In the genomic region with DNA sequence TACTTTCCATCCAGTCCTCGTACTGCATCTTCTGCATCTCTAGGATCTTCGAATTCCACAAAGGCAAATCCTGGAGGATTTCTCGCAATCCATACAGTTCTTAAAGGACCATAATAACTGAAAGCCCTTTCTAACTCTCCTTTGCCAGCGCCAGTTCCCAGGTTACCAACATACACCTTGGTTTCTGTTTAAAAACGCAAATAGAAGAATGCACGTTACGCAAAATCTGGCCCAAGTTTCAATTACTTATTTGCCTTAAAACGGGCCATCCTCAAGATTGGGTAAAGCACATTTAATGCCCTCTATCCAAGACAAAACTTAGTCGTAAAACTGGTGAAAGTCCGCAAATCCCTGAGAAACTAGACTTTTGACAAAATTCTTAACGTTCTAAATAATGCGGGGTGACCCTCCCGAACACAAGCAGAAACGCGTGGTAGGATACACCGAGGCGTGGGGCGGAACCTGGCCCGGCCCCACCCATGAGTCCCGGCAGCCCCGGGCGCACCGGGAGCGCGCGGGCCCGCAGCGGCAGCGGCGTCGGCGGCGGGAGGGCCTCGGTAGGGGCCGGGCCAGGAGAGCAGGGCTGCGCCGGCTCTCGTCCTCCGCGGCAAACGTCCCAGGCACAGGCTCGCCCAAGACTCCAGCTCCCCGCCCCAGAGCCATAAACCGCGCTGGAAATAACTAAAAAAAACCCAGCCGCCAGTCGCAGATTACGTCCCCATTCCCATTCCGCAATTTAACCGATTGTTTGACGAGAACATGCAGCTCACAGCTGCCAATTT, we compare ENCODE assay signal across 7 cellular contexts. TPM values are rescaled to one million over a fixed set of nuclear protein-coding genes. Genes with fewer than 3 reads are reported as not detected.
DNase-seq lines count a peak whose midpoint lies in the region; ATAC-seq and TF ChIP-seq lines count a peak whose summit lies in the region.

No MANE protein-coding gene starts in this region.

- TF ChIP-seq EP300 in transverse colon (IDR thresholded peaks at IDR 0.05; ENCODE audit: low read depth), result no peak

- no peaks in the 10 kb centered on the region for H3K27me3 ChIP-seq in foreskin keratinocyte
- H3K27me3 ChIP-seq in transverse colon, result no peaks in the 10 kb centered on the region

- H3K4me3 ChIP-seq in HEK293 (ENCODE audit: low read depth, low read length) (peak overlapping the region; percentile 84), transverse colon (peak overlapping the region; percentile 75 to 90 (median 78))

- peaks cover 32 to 52% of the 10 kb centered on the region in 2 experiments for H3K36me3 ChIP-seq in HEK293 (ENCODE audit: control insufficient read depth in 2 of 2, insufficient read depth in 1 of 2, low read length in 2 of 2)
- H3K36me3 ChIP-seq in transverse colon, result peaks cover 0 to 42% (median 20%) of the 10 kb centered on the region in 4 donors

- H3K9me3 ChIP-seq in HEK293 (ENCODE audit: control insufficient read depth, insufficient read depth, low read depth, low read length), result no peaks in the 10 kb centered on the region
- H3K9me3 ChIP-seq in transverse colon, result no peaks in the 10 kb centered on the region

- ATAC-seq in GM18498 (IDR thresholded peaks at IDR 0.05; ENCODE audit: unreplicated experiment) (peak; percentile 40), foreskin keratinocyte (peak; percentile 39)

- DNase-seq in NCI-H69 (lab: John Stamatoyannopoulos, UW) (peak; percentile 58), foreskin keratinocyte (no peak), nucleus accumbens (lab: John Stamatoyannopoulos, UW) (peak in 37 of 56 donors; percentile 16 to 70 (median 46)), transverse colon (peak; percentile 72)
- DNase-seq in activated T-helper 9 cell treated with anti-CD3 and anti-CD28 coated beads, Interleukin-2, amount 50 U/mL, for 16 hours (ENCODE audit: low read depth), result peak; percentile 36

- H3K4me1 ChIP-seq in HEK293 (ENCODE audit: control insufficient read depth, insufficient read depth, low read length), result peaks cover 5% of the 10 kb centered on the region; the same call in 1 of the 2 replicates
- H3K4me1 ChIP-seq in foreskin keratinocyte, result peaks cover 7% of the 10 kb centered on the region
- H3K4me1 ChIP-seq in transverse colon, result peaks cover 22 to 53% (median 40%) of the 10 kb centered on the region in 4 donors

- no peak for TF ChIP-seq CTCF in HEK293 (tag by site-specific recombination; IDR thresholded peaks at IDR 0.05)
- no peak for TF ChIP-seq CTCF in foreskin keratinocyte (conservative IDR thresholded peaks at IDR 0.05)
- no peak for TF ChIP-seq CTCF in transverse colon (IDR thresholded peaks at IDR 0.05)

- CTCF ChIA-PET in HEK293 (lab: Yijun Ruan, JAX), result interaction anchor here (1.0 kb wide), 2 partner anchors 43 to 71 kb away, joined by 3 to 4 read pairs; no protein-coding TSS in a partner anchor

- in situ Hi-C loops in transverse colon (cut with MboI; ENCODE audit: low pct_ligation_motif_present in 1 of 4, low pct_unique_long_range_greater_than_20kb in 1 of 4, low sequenced_read_pairs in 3 of 4), result no loop called here

- H3K27ac ChIP-seq in HEK293 (ENCODE audit: extremely low read depth, low read depth, low read length), result peak overlapping the region; percentile 97
- peak overlapping the region; percentile 82 for H3K27ac ChIP-seq in foreskin keratinocyte
- peak overlapping the region; percentile 97 to 99 (median 98) for H3K27ac ChIP-seq in transverse colon

- POLR2A ChIA-PET in HEK293 (lab: Yijun Ruan, JAX), result interaction anchor here (0.5 to 2.2 kb wide), 42 partner anchors 9 to 485 kb away, joined by 3 to 85 read pairs (median 8); a partner anchor contains a TSS

- 0 to 1% methylated on average over 6 to 51 of the region's 51 CpGs for WGBS in transverse colon (ENCODE audit: low coverage in 1 of 2), 2 donors

- intact Hi-C loops in transverse colon (cut with DNase I; ENCODE audit: low total_unique reads), result no loop called here

- TF ChIP-seq POLR2A in transverse colon (IDR thresholded peaks at IDR 0.05), result no peak

TF ChIP-seq in HEK293, 187 proteins besides CTCF, POLR2A, EP300 and RAD21:
- TF ChIP-seq, protein P1, sequence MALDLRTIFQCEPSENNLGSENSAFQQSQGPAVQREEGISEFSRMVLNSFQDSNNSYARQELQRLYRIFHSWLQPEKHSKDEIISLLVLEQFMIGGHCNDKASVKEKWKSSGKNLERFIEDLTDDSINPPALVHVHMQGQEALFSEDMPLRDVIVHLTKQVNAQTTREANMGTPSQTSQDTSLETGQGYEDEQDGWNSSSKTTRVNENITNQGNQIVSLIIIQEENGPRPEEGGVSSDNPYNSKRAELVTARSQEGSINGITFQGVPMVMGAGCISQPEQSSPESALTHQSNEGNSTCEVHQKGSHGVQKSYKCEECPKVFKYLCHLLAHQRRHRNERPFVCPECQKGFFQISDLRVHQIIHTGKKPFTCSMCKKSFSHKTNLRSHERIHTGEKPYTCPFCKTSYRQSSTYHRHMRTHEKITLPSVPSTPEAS (tag by site-specific recombination; IDR thresholded peaks at IDR 0.05), result no peak
- TF ChIP-seq ZNF510 (tag by site-specific recombination; IDR thresholded peaks at IDR 0.05; ENCODE audit: insufficient replicate concordance) (peak; percentile 14), EGR2 (tag by site-specific recombination; IDR thresholded peaks at IDR 0.05; ENCODE audit: low read depth) (no peak), ZEB2 (tag by site-specific recombination; IDR thresholded peaks at IDR 0.05) (no peak), ZNF660 (tag by site-specific recombination; IDR thresholded peaks at IDR 0.05) (0 out of 2 replicates have a peak, but pooled peaks have one; percentile 14)

RNA-seq across cellular contexts. Expression of a gene that starts 1.0 kb away (rescaled TPM):
- 233 and 247 TPM in 2 replicates for total RNA-seq in foreskin keratinocyte
- polyA plus RNA-seq in foreskin keratinocyte, result 231 and 250 TPM in 2 replicates
- 100 to 1,000 TPM in 2 of 4 donors, 10 to 100 TPM in 2; 75.6 to 153 (median 95.0) TPM for total RNA-seq in transverse colon

RNA-seq across cellular contexts. Expression of a gene that starts 27.8 kb away (rescaled TPM):
- 21.4 and 22.6 TPM in 2 replicates for total RNA-seq in foreskin keratinocyte
- polyA plus RNA-seq in foreskin keratinocyte, result 24.1 and 32.0 TPM in 2 replicates
- 1 to 10 TPM in 3 of 4 donors, not detected in 1; 1.8 to 5.9 (median 3.8) TPM for total RNA-seq in transverse colon

Comparison
In these comparisons a context has a peak if more than half of its experiments do, and no peak if none do; other contexts are left out.
1. DNase-seq: peak in NCI-H69 (single experiment), activated T-helper 9 cell treated with anti-CD3 and anti-CD28 coated beads, Interleukin-2, amount 50 U/mL, for 16 hours (single experiment), nucleus accumbens (37 of 56) and transverse colon (single experiment); none in foreskin keratinocyte (0 of 2).
2. Peak in every context shown above with its lines, with median percentiles within 50 percentile points of each other: H3K27ac ChIP-seq.